Comparison of ENCODE assay signal across 12 cellular contexts in genomic region chr5:124824637-124825158, GRCh38.
DNase-seq lines count a peak whose midpoint lies in the region; ATAC-seq, FAIRE-seq and TF ChIP-seq lines count a peak whose summit lies in the region.
"Had no signal": no experiment of that assay in that cellular context is flagged by ENCODE, and none has a peak within 500 bp of the region (broad histone marks: within the 10 kb centered on the region; RNA-seq: fewer than 3 reads in every experiment).

No MANE protein-coding gene starts in this region.

- no peak for TF ChIP-seq CTCF in adrenal gland (IDR thresholded peaks at IDR 0.05)
- no peak for TF ChIP-seq CTCF in keratinocyte (optimal IDR thresholded peaks at IDR 0.05 in 1 of 3, IDR thresholded peaks at IDR 0.05 in 1 of 3, conservative IDR thresholded peaks at IDR 0.05 in 1 of 3; ENCODE audit: extremely low read depth in 1 of 3, insufficient read depth in 2 of 3, low read length in 3 of 3)
- TF ChIP-seq CTCF in uterus (IDR thresholded peaks at IDR 0.05), result no peak

- H3K36me3 ChIP-seq in adrenal gland (replicated peaks in 1 of 2) (no peaks in the 10 kb centered on the region), keratinocyte (ENCODE audit: control insufficient read depth in 2 of 2, extremely low read depth in 1 of 2, insufficient read depth in 2 of 2, low read length in 2 of 2) (no peaks in the 10 kb centered on the region), uterus (no peaks in the 10 kb centered on the region)
- H3K36me3 ChIP-seq: BE2C had no signal

- H3K4me2 ChIP-seq in keratinocyte (ENCODE audit: control insufficient read depth, extremely low read depth, insufficient read depth, low read depth, low read length), result no peak overlapping the region

- H4K20me1 ChIP-seq in keratinocyte (ENCODE audit: control insufficient read depth, extremely low read depth, insufficient read depth, low read length), result no peaks in the 10 kb centered on the region

- H3K4me3 ChIP-seq in adrenal gland (no peak overlapping the region), keratinocyte (ENCODE audit: control insufficient read depth in 2 of 3, extremely low read depth in 1 of 3, insufficient read depth in 2 of 3, low read depth in 1 of 3, low read length in 3 of 3) (no peak overlapping the region), uterus (no peak overlapping the region)

- H2AFZ ChIP-seq in keratinocyte (ENCODE audit: control insufficient read depth, low read length), result no peak overlapping the region

- H3K9me3 ChIP-seq in adrenal gland (replicated peaks in 1 of 3), result no peaks in the 10 kb centered on the region
- H3K9me3 ChIP-seq in keratinocyte (ENCODE audit: control insufficient read depth, low read depth, low read length), result no peaks in the 10 kb centered on the region
- H3K9me3 ChIP-seq in uterus, result no peaks in the 10 kb centered on the region
- H3K9me3 ChIP-seq: BE2C had no signal

- no peaks in the 10 kb centered on the region for H3K79me2 ChIP-seq in keratinocyte (ENCODE audit: control insufficient read depth, insufficient read depth, low read length)

- WGBS in adrenal gland, 4 donors, result 23 to 30% (median 26%) methylated on average over 4 of the region's 4 CpGs

- H3K4me1 ChIP-seq in adrenal gland (replicated peaks in 1 of 2), result peaks cover 4 to 23% of the 10 kb centered on the region in 2 donors
- peaks cover 3% of the 10 kb centered on the region for H3K4me1 ChIP-seq in keratinocyte (ENCODE audit: control insufficient read depth, extremely low read depth, insufficient read depth, low read length)
- no peaks in the 10 kb centered on the region for H3K4me1 ChIP-seq in uterus

- no peak for ATAC-seq in HG03469 (IDR thresholded peaks at IDR 0.05; ENCODE audit: unreplicated experiment)
- ATAC-seq: activated T-cell treated with anti-CD3 and anti-CD28 coated beads, Interleukin-2, amount 50 U/mL, for 4 hours had no signal

- intact Hi-C loops in adrenal gland (cut with DNase I), result no loop called here
- intact Hi-C loops in uterus (cut with DNase I; ENCODE audit: low total_unique reads), result no loop called here

- no peak overlapping the region for H3K9ac ChIP-seq in keratinocyte (ENCODE audit: control insufficient read depth, extremely low read depth, insufficient read depth, low read length)

- peak; percentile 29 for FAIRE-seq in keratinocyte (lab: Jason Lieb, UNC)

- TF ChIP-seq POLR2A in adrenal gland (IDR thresholded peaks at IDR 0.05), result no peak
- TF ChIP-seq POLR2A in uterus (IDR thresholded peaks at IDR 0.05), result no peak

- DNase-seq in NOMO-1 treated with DMSO at 0.1 percent for 48 hours (lab: John Stamatoyannopoulos, UW; ENCODE audit: unreplicated experiment) (peak; percentile 36), NOMO-1 treated with dmso at 0.1 percent for 144 hours (lab: John Stamatoyannopoulos, UW; ENCODE audit: unreplicated experiment) (no peak), adrenal gland (peak in 2 of 7 donors; percentile 18 to 21), keratinocyte (ENCODE audit: low read depth, low spot score) (no peak), uterus (no peak), HUDEP-2 (lab: John Stamatoyannopoulos, UW; ENCODE audit: unreplicated experiment in 76 of 76) (no peak)
- no peak for DNase-seq in activated CD4-positive, alpha-beta T cell treated with anti-CD3 and anti-CD28 coated beads, Interleukin-2, amount 50 U/mL, for 48 hours
- DNase-seq: activated T-cell treated with anti-CD3 and anti-CD28 coated beads, Interleukin-2, amount 50 U/mL, for 4 hours; BE2C; natural killer cell; T-helper 1 cell had no signal

- dilution Hi-C loops in keratinocyte (cut with MboI; ENCODE audit: extremely low pct_ligation_motif_present, low sequenced_read_pairs), result no loop called here

- H3K27me3 ChIP-seq in adrenal gland, result no peaks in the 10 kb centered on the region
- H3K27me3 ChIP-seq in keratinocyte (ENCODE audit: control insufficient read depth, extremely low read depth, insufficient read depth, low read length), result no peaks in the 10 kb centered on the region
- no peaks in the 10 kb centered on the region for H3K27me3 ChIP-seq in uterus
- H3K27me3 ChIP-seq: BE2C had no signal

- H3K9me1 ChIP-seq in keratinocyte (ENCODE audit: control insufficient read depth, extremely low read depth, insufficient read depth, low read length), result no peaks in the 10 kb centered on the region

- H3K27ac ChIP-seq in adrenal gland (peak overlapping the region in 4 of 5 donors; percentile 11 to 35 (median 22)), keratinocyte (ENCODE audit: control insufficient read depth, insufficient read depth, low read length) (no peak overlapping the region), uterus (peak overlapping the region; percentile 2 to 51)
